ENCODE assay signal across 8 cellular contexts in genomic region chr17:18363021-18363941, GRCh38. TPM values are rescaled to one million over a fixed set of nuclear protein-coding genes. Genes with fewer than 3 reads are reported as not detected.
DNase-seq lines count a peak whose midpoint lies in the region; ATAC-seq and TF ChIP-seq lines count a peak whose summit lies in the region.

Gene SHMT1 (minus strand): TSS chr17:18363550. CDS start chr17:18355981, 7,569 bp downstream.

- WGBS in hepatocyte (ENCODE audit: low lambda C conversion rate, missing lambda C conversion rate) = 2% methylated on average over 65 of the region's 78 CpGs
- WGBS in aorta, 2 donors = 0 to 1% methylated on average over 61 to 78 of the region's 78 CpGs

- no peaks in the 10 kb centered on the region for H3K9me3 ChIP-seq in hepatocyte (ENCODE audit: low read depth)
- no peaks in the 10 kb centered on the region for H3K9me3 ChIP-seq in aorta (ENCODE audit: control insufficient read depth, low read length)

- H3K27ac ChIP-seq in hepatocyte (peak within 1 kb of the TSS; percentile 17), aorta (ENCODE audit: low read depth in 1 of 2, low read length in 2 of 2) (peak within 1 kb of the TSS in 1 of 2 donors; percentile 41)

- TF ChIP-seq CTCF in astrocyte of the cerebellum (IDR thresholded peaks at IDR 0.05; ENCODE audit: low read depth, low read length, missing control alignments) (no peak), hepatocyte (IDR thresholded peaks at IDR 0.05; ENCODE audit: poor library complexity) (no peak)

- peak within 1 kb of the TSS; percentile 92 for H3K4me2 ChIP-seq in hepatocyte

- intact Hi-C loops in aorta (cut with DNase I) = no loop called here

- DNase-seq in NCI-H2029 treated with DMSO at 0.1 percent for 48 hours (lab: John Stamatoyannopoulos, UW) (peak; percentile 30), T1000 (lab: John Stamatoyannopoulos, UW) (peak; percentile 88), astrocyte of the cerebellum (ENCODE audit: low read depth) (peak; percentile 62), hepatocyte (ENCODE audit: low spot score) (peak; percentile 96), renal cortical epithelial cell (ENCODE audit: low read depth) (peak; percentile 70), aorta (peak; percentile 95 to 97)

- no peaks in the 10 kb centered on the region for H3K9me2 ChIP-seq in hepatocyte (replicated peaks; ENCODE audit: insufficient read depth)

- H3K4me1 ChIP-seq in hepatocyte (ENCODE audit: insufficient read depth) = peaks cover 7% of the 10 kb centered on the region
- H3K4me1 ChIP-seq in aorta (ENCODE audit: control insufficient read depth in 1 of 2, insufficient read depth in 2 of 2, low read length in 2 of 2) = no peaks in the 10 kb centered on the region

- peak within 1 kb of the TSS; percentile 80 for H3K4me3 ChIP-seq in astrocyte of the cerebellum (ENCODE audit: low read depth, low read length)
- H3K4me3 ChIP-seq in hepatocyte = peak within 1 kb of the TSS; percentile 54
- peak within 1 kb of the TSS; percentile 43 to 70 for H3K4me3 ChIP-seq in aorta (ENCODE audit: low read length in 2 of 2)

- in situ Hi-C loops in astrocyte of the cerebellum (cut with HindIII; ENCODE audit: low sequenced_read_pairs) = no loop called here

- peak within 1 kb of the TSS; percentile 78 for H2AFZ ChIP-seq in hepatocyte

- peaks cover 16% of the 10 kb centered on the region for H3K79me2 ChIP-seq in hepatocyte

- no peaks in the 10 kb centered on the region for H3K27me3 ChIP-seq in hepatocyte
- H3K27me3 ChIP-seq in aorta (ENCODE audit: control insufficient read depth in 1 of 2, insufficient read depth in 2 of 2, low read length in 1 of 2) = no peaks in the 10 kb centered on the region

- ATAC-seq in GM18508 (IDR thresholded peaks at IDR 0.05; ENCODE audit: insufficient read depth, unreplicated experiment) = peak; percentile 82
- peak; percentile 90 for ATAC-seq in HG02970 (IDR thresholded peaks at IDR 0.05; ENCODE audit: low FRiP score, unreplicated experiment)
- peak; percentile 100 for ATAC-seq in aorta (ENCODE audit: low FRiP score)

- H3K36me3 ChIP-seq in hepatocyte (replicated peaks; ENCODE audit: insufficient read depth, low read depth) (no peaks in the 10 kb centered on the region), aorta (ENCODE audit: control insufficient read depth in 1 of 2, insufficient read depth in 2 of 2, low read length in 1 of 2) (no peaks in the 10 kb centered on the region)

- H4K20me1 ChIP-seq in hepatocyte (ENCODE audit: insufficient read depth, poor library complexity, severe bottlenecking) = no peaks in the 10 kb centered on the region

RNA-seq across cellular contexts. Expression of gene SHMT1, which starts in this region (rescaled TPM):
- total RNA-seq in hepatocyte = 36.2 and 39.1 TPM in 2 replicates
- 22.2 and 30.4 TPM in 2 replicates for polyA plus RNA-seq in hepatocyte
- total RNA-seq in renal cortical epithelial cell = 27.6 and 30.3 TPM in 2 replicates
- total RNA-seq in aorta = 10 to 100 TPM; 13.3 to 17.5 TPM
- polyA plus RNA-seq in aorta = 10 to 100 TPM in 1 of 2 donors, 1 to 10 TPM in 1; 7.3 to 21.7 TPM

Comparison
In these comparisons a context has a peak if more than half of its experiments do, and no peak if none do; other contexts are left out.
1. DNase-seq: peak in every context shown above with its lines; median percentile 96 in hepatocyte; 96 in aorta; 88 in T1000; 70 in renal cortical epithelial cell; 62 in astrocyte of the cerebellum; 30 in NCI-H2029 treated with DMSO at 0.1 percent for 48 hours.